In the genomic region with DNA sequence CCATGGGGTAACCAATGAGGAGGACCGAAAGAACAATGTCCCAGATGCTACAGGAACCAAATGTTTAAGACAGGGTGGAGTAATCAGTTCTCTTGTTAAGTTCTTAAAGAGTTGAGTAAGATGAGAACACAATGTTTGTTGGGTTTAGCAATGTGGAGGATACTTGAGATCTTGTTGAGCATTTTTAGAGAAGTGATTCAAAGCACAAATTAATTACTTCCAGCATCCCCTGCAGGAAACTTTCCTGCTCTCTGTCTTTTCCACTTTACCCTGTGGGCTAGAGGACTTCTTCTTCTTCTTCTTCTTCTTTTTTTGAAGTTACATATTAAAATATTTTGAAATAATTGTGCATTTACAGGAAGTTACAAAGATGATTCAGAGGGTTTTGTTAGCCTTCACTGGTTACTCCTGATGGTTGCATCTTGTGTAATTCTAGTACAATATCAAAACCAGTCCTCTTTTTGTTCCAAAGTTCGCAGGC, we compare ENCODE assay signal across 14 cellular contexts. TPM values are rescaled to one million over a fixed set of nuclear protein-coding genes. Genes with fewer than 3 reads are reported as not detected.
DNase-seq lines count a peak whose midpoint lies in the region; ATAC-seq and TF ChIP-seq lines count a peak whose summit lies in the region.
"Had no signal": no experiment of that assay in that cellular context is flagged by ENCODE, and none has a peak within 500 bp of the region (broad histone marks: within the 10 kb centered on the region; RNA-seq: fewer than 3 reads in every experiment).

No MANE protein-coding gene starts in this region.

- CTCF ChIA-PET in activated CD8-positive, alpha-beta T cell treated with anti-CD3 and anti-CD28 coated beads for 36 hours (lab: Charles Lee): no interaction called here

- peaks cover 15% of the 10 kb centered on the region for H3K27me3 Mint-ChIP-seq in T-helper 17 cell
- peaks cover 10% of the 10 kb centered on the region for H3K27me3 Mint-ChIP-seq in activated CD8-positive, alpha-beta T cell treated with anti-CD3 and anti-CD28 coated beads for 36 hours

- H3K4me1 Mint-ChIP-seq in T-helper 17 cell: no peaks in the 10 kb centered on the region
- H3K4me1 Mint-ChIP-seq in activated CD8-positive, alpha-beta T cell treated with anti-CD3 and anti-CD28 coated beads for 36 hours (ENCODE audit: low read depth): no peaks in the 10 kb centered on the region
- H3K4me1 Mint-ChIP-seq: IgD-negative memory B cell had no signal

- peak; percentile 12 for ATAC-seq in T-helper 17 cell
- ATAC-seq in right cardiac atrium: peak; percentile 54 to 65
- no peak for ATAC-seq in activated CD8-positive, alpha-beta T cell treated with anti-CD3 and anti-CD28 coated beads for 36 hours
- ATAC-seq: activated CD4-positive, CD25-positive, alpha-beta regulatory T cell treated with anti-CD3 and anti-CD28 coated beads, Interleukin-2, amount 50 U/mL, for 24 hours; SK-N-SH treated with all-trans-retinoic acid at 6 μM for 48 hours had no signal

- POLR2A ChIA-PET in activated CD8-positive, alpha-beta T cell treated with anti-CD3 and anti-CD28 coated beads for 36 hours (lab: Charles Lee): no interaction called here

- no peaks in the 10 kb centered on the region for H3K36me3 ChIP-seq in spleen

- H3K4me3 ChIP-seq in right cardiac atrium (ENCODE audit: low read length) (no peak overlapping the region), spleen (no peak overlapping the region)
- H3K4me3 ChIP-seq: dorsolateral prefrontal cortex had no signal

- WGBS in right cardiac atrium: 87% methylated on average over 2 of the region's 2 CpGs
- WGBS in spleen, 5 donors: 49 to 82% (median 55%) methylated on average over 2 of the region's 2 CpGs

- no peak overlapping the region for H3K27ac ChIP-seq in right cardiac atrium (ENCODE audit: low read length)
- peak overlapping the region in 7 of 8 donors; percentile 15 to 86 (median 71) for H3K27ac ChIP-seq in spleen
- H3K27ac ChIP-seq: dorsolateral prefrontal cortex had no signal

- no peaks in the 10 kb centered on the region for H3K9me3 ChIP-seq in T-helper 17 cell (ENCODE audit: control insufficient read depth, low read length, poor library complexity, severe bottlenecking)
- no peaks in the 10 kb centered on the region for H3K9me3 ChIP-seq in right cardiac atrium (ENCODE audit: control insufficient read depth, low read length)
- no peaks in the 10 kb centered on the region for H3K9me3 ChIP-seq in spleen

- intact Hi-C loops in right cardiac atrium (cut with DNase I): no loop called here
- intact Hi-C loops in spleen (cut with DNase I; ENCODE audit: low total_unique reads): no loop called here
- intact Hi-C loops in activated CD8-positive, alpha-beta T cell treated with anti-CD3 and anti-CD28 coated beads for 36 hours (cut with micrococcal nuclease): no loop called here

- TF ChIP-seq CTCF in spleen (IDR thresholded peaks at IDR 0.05 in 8 of 11, conservative IDR thresholded peaks at IDR 0.05 in 3 of 11): no peak
- TF ChIP-seq CTCF in activated CD8-positive, alpha-beta T cell treated with anti-CD3 and anti-CD28 coated beads for 36 hours (IDR thresholded peaks at IDR 0.05): no peak

- H3K36me3 Mint-ChIP-seq in T-helper 17 cell (ENCODE audit: low read depth): no peaks in the 10 kb centered on the region
- H3K36me3 Mint-ChIP-seq in activated CD8-positive, alpha-beta T cell treated with anti-CD3 and anti-CD28 coated beads for 36 hours (ENCODE audit: low read depth): no peaks in the 10 kb centered on the region

- DNase-seq in KBM-7: peak; percentile 12
- no peak for DNase-seq in T-helper 17 cell
- no peak for DNase-seq in right cardiac atrium
- no peak for DNase-seq in spleen
- DNase-seq in H4 (ENCODE audit: low spot score): no peak
- no peak for DNase-seq in activated CD8-positive, alpha-beta T cell treated with anti-CD3 and anti-CD28 coated beads for 36 hours
- DNase-seq in T-helper 1 cell: no peak
- DNase-seq in NCI-H2196 treated with DMSO at 0.1 percent for 48 hours (lab: John Stamatoyannopoulos, UW; ENCODE audit: unreplicated experiment): no peak
- DNase-seq: amniotic stem cell, dorsolateral prefrontal cortex, NCI-H187 had no signal

- H3K27ac Mint-ChIP-seq in T-helper 17 cell: no peak overlapping the region
- no peak overlapping the region for H3K27ac Mint-ChIP-seq in activated CD8-positive, alpha-beta T cell treated with anti-CD3 and anti-CD28 coated beads for 36 hours
- H3K27ac Mint-ChIP-seq: IgD-negative memory B cell had no signal

- H3K9me3 Mint-ChIP-seq in activated CD8-positive, alpha-beta T cell treated with anti-CD3 and anti-CD28 coated beads for 36 hours: no peaks in the 10 kb centered on the region

- no peak overlapping the region for H3K4me3 Mint-ChIP-seq in T-helper 17 cell
- no peak overlapping the region for H3K4me3 Mint-ChIP-seq in activated CD8-positive, alpha-beta T cell treated with anti-CD3 and anti-CD28 coated beads for 36 hours
- H3K4me3 Mint-ChIP-seq: IgD-negative memory B cell had no signal

- H3K4me1 ChIP-seq in right cardiac atrium (ENCODE audit: control insufficient read depth, insufficient read depth, low read length): peaks cover 3% of the 10 kb centered on the region
- H3K4me1 ChIP-seq in spleen: peaks cover 0 to 20% (median 0%) of the 10 kb centered on the region in 6 donors

- H3K27me3 ChIP-seq in right cardiac atrium (ENCODE audit: control insufficient read depth, insufficient read depth) (no peaks in the 10 kb centered on the region), spleen (replicated peaks in 1 of 7) (peaks cover 0 to 4% (median 0%) of the 10 kb centered on the region in 7 donors)
- H3K27me3 ChIP-seq: dorsolateral prefrontal cortex had no signal

- no peak for TF ChIP-seq POLR2A in spleen (IDR thresholded peaks at IDR 0.05)

- in situ Hi-C loops in KBM-7 (cut with MboI; ENCODE audit: low pct_unique_long_range_greater_than_20kb, low sequenced_read_pairs): no loop called here

RNA-seq across cellular contexts. Expression of a gene that starts 13.4 kb away (rescaled TPM):
- total RNA-seq in T-helper 17 cell (under 1 TPM in 1 of 2 donors, not detected in 1; 0.32 TPM), right cardiac atrium (10 to 100 TPM; 20.5 to 35.5 (median 26.2) TPM), spleen (10 to 100 TPM in 3 of 7 donors, 1 to 10 TPM in 4; 2.9 to 35.5 (median 7.3) TPM)
- polyA plus RNA-seq in right cardiac atrium (3.6 TPM), spleen (under 1 TPM; 0.20 to 0.48 (median 0.26) TPM)
- 26.8 and 51.1 TPM in 2 replicates for total RNA-seq in H4 (2014; rRNA removed; shearing (Covaris generic))
- total RNA-seq in activated CD8-positive, alpha-beta T cell treated with anti-CD3 and anti-CD28 coated beads for 36 hours: under 1 TPM; 0.14 to 0.40 TPM
- polyA plus RNA-seq: IgD-negative memory B cell had no signal
